ENCODE assay signal across 2 cellular contexts in genomic region chr7:2834748-2835441, GRCh38.
TF ChIP-seq lines count a peak whose summit lies in the region.

No MANE protein-coding gene starts in this region.

TF ChIP-seq in HepG2, 621 proteins besides CTCF, POLR2A, EP300 and RAD21 (continued from another document):
- TF ChIP-seq, protein P1, sequence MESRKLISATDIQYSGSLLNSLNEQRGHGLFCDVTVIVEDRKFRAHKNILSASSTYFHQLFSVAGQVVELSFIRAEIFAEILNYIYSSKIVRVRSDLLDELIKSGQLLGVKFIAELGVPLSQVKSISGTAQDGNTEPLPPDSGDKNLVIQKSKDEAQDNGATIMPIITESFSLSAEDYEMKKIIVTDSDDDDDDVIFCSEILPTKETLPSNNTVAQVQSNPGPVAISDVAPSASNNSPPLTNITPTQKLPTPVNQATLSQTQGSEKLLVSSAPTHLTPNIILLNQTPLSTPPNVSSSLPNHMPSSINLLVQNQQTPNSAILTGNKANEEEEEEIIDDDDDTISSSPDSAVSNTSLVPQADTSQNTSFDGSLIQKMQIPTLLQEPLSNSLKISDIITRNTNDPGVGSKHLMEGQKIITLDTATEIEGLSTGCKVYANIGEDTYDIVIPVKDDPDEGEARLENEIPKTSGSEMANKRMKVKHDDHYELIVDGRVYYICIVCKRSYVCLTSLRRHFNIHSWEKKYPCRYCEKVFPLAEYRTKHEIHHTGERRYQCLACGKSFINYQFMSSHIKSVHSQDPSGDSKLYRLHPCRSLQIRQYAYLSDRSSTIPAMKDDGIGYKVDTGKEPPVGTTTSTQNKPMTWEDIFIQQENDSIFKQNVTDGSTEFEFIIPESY (CRISPR knock-in tag; IDR thresholded peaks at IDR 0.05) = peak; percentile 44; the same call in 1 of the 2 replicates
- TF ChIP-seq ZBTB25 (CRISPR knock-in tag; IDR thresholded peaks at IDR 0.05) = no peak

TF ChIP-seq in WTC11, 78 proteins besides CTCF, POLR2A, EP300 and RAD21 (continued from another document):
- no peak for TF ChIP-seq ARID4B (CRISPR knock-in tag; IDR thresholded peaks at IDR 0.05; ENCODE audit: borderline replicate concordance)
- TF ChIP-seq NR3C1 (CRISPR knock-in tag; conservative IDR thresholded peaks at IDR 0.05; ENCODE audit: low read depth) = no peak
- TF ChIP-seq, protein P2, sequence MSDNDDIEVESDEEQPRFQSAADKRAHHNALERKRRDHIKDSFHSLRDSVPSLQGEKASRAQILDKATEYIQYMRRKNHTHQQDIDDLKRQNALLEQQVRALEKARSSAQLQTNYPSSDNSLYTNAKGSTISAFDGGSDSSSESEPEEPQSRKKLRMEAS (CRISPR knock-in tag; IDR thresholded peaks at IDR 0.05) = no peak
- TF ChIP-seq, protein P3, sequence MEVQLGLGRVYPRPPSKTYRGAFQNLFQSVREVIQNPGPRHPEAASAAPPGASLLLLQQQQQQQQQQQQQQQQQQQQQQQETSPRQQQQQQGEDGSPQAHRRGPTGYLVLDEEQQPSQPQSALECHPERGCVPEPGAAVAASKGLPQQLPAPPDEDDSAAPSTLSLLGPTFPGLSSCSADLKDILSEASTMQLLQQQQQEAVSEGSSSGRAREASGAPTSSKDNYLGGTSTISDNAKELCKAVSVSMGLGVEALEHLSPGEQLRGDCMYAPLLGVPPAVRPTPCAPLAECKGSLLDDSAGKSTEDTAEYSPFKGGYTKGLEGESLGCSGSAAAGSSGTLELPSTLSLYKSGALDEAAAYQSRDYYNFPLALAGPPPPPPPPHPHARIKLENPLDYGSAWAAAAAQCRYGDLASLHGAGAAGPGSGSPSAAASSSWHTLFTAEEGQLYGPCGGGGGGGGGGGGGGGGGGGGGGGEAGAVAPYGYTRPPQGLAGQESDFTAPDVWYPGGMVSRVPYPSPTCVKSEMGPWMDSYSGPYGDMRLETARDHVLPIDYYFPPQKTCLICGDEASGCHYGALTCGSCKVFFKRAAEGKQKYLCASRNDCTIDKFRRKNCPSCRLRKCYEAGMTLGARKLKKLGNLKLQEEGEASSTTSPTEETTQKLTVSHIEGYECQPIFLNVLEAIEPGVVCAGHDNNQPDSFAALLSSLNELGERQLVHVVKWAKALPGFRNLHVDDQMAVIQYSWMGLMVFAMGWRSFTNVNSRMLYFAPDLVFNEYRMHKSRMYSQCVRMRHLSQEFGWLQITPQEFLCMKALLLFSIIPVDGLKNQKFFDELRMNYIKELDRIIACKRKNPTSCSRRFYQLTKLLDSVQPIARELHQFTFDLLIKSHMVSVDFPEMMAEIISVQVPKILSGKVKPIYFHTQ (CRISPR knock-in tag; IDR thresholded peaks at IDR 0.05) = no peak
- TF ChIP-seq NFYB (CRISPR knock-in tag; conservative IDR thresholded peaks at IDR 0.05; ENCODE audit: low read depth) = no peak
- no peak for TF ChIP-seq ZBTB43 (CRISPR knock-in tag; IDR thresholded peaks at IDR 0.05)
- no peak for TF ChIP-seq SMAD3 (CRISPR knock-in tag; IDR thresholded peaks at IDR 0.05; ENCODE audit: borderline replicate concordance)
- TF ChIP-seq SOX15 (CRISPR knock-in tag; IDR thresholded peaks at IDR 0.05) = no peak
- no peak for TF ChIP-seq GABPB1 (CRISPR knock-in tag; IDR thresholded peaks at IDR 0.05)
- no peak for TF ChIP-seq ETV6 (CRISPR knock-in tag; IDR thresholded peaks at IDR 0.05)
- TF ChIP-seq ZNF219 (CRISPR knock-in tag; IDR thresholded peaks at IDR 0.05; ENCODE audit: borderline replicate concordance) = no peak
- TF ChIP-seq, protein P4, sequence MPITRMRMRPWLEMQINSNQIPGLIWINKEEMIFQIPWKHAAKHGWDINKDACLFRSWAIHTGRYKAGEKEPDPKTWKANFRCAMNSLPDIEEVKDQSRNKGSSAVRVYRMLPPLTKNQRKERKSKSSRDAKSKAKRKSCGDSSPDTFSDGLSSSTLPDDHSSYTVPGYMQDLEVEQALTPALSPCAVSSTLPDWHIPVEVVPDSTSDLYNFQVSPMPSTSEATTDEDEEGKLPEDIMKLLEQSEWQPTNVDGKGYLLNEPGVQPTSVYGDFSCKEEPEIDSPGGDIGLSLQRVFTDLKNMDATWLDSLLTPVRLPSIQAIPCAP (CRISPR knock-in tag; IDR thresholded peaks at IDR 0.05) = no peak
TF ChIP-seq in WTC11: peak in this region for 0.
